25 cellular contexts compared by ENCODE assay signal in genomic region chr11:12170501-12170900, GRCh38.
DNase-seq lines count a peak whose midpoint lies in the region; ATAC-seq, FAIRE-seq and TF ChIP-seq lines count a peak whose summit lies in the region.
"Had no signal": no experiment of that assay in that cellular context is flagged by ENCODE, and none has a peak within 500 bp of the region (broad histone marks: within the 10 kb centered on the region; RNA-seq: fewer than 3 reads in every experiment).

No MANE protein-coding gene starts in this region.

- H3K27ac Mint-ChIP-seq in activated T-helper 2 cell treated with anti-CD3 and anti-CD28 coated beads, Interferon-gamma antibody, Interleukin-2, Interleukin-4, amounts not matched to agents 10 μg/mL and 5 μg/mL and 100 μg/mL, durations not matched to agents 14 hours and 24 hours and 36 hours, result peak overlapping the region; percentile 50
- H3K27ac Mint-ChIP-seq: activated naive CD4-positive, alpha-beta T cell treated with anti-CD3 and anti-CD28 coated beads for 36 hours; endodermal cell had no signal

- dilution Hi-C loops in keratinocyte (cut with MboI; ENCODE audit: extremely low pct_ligation_motif_present, low sequenced_read_pairs), result no loop called here

- DNase-seq in SK-N-SH (no peak), keratinocyte (ENCODE audit: low read depth, low spot score) (no peak), thyroid gland (no peak), foreskin melanocyte (no peak), kidney (no peak)
- DNase-seq in activated T-helper 2 cell treated with anti-CD3 and anti-CD28 coated beads, Interferon-gamma antibody, Interleukin-2, Interleukin-4, amounts not matched to agents 10 μg/mL and 5 μg/mL and 100 μg/mL, durations not matched to agents 14 hours and 24 hours and 36 hours (ENCODE audit: low spot score), result no peak
- DNase-seq: activated CD4-positive, alpha-beta T cell treated with anti-CD3 and anti-CD28 coated beads for 1 hour; activated CD8-positive, alpha-beta memory T cell treated with anti-CD3 and anti-CD28 coated beads, Interleukin-2, amount 50 U/mL, for 48 hours; activated naive CD4-positive, alpha-beta T cell treated with anti-CD3 and anti-CD28 coated beads for 36 hours; DMS79; lower lobe of right lung; MM.1S; NCI-H187; NCI-H510A treated with DMSO at 0.1 percent for 48 hours; T-helper 9 cell had no signal

- H3K9me2 ChIP-seq in SK-N-SH, result no peaks in the 10 kb centered on the region

- POLR2A ChIA-PET in SK-N-SH (lab: Yijun Ruan, JAX), result no interaction called here

- H3K4me3 ChIP-seq in SK-N-SH (ENCODE audit: low read depth in 2 of 2, low read length in 1 of 2), result no peak overlapping the region
- H3K4me3 ChIP-seq in keratinocyte (ENCODE audit: control insufficient read depth in 2 of 3, extremely low read depth in 1 of 3, insufficient read depth in 2 of 3, low read depth in 1 of 3, low read length in 3 of 3), result no peak overlapping the region
- H3K4me3 ChIP-seq in thyroid gland (replicated peaks in 1 of 3), result no peak overlapping the region
- H3K4me3 ChIP-seq in kidney (ENCODE audit: low read length in 2 of 2), result no peak overlapping the region
- H3K4me3 ChIP-seq: lower lobe of right lung had no signal

- CTCF ChIA-PET in SK-N-SH (lab: Yijun Ruan, JAX), result no interaction called here

- H3K9me3 ChIP-seq in SK-N-SH (no peaks in the 10 kb centered on the region), keratinocyte (ENCODE audit: control insufficient read depth, low read depth, low read length) (no peaks in the 10 kb centered on the region), thyroid gland (no peaks in the 10 kb centered on the region), kidney (ENCODE audit: control insufficient read depth in 1 of 2, low read length in 2 of 2) (no peaks in the 10 kb centered on the region)
- H3K9me3 ChIP-seq: lower lobe of right lung had no signal

- peak overlapping the region in 1 of 2 experiments; percentile 99; a peak in 2 of 4 replicates for H3K27ac ChIP-seq in SK-N-SH (ENCODE audit: low read depth in 2 of 2, low read length in 1 of 2)
- H3K27ac ChIP-seq in keratinocyte (ENCODE audit: control insufficient read depth, insufficient read depth, low read length), result peak overlapping the region; percentile 44
- H3K27ac ChIP-seq in thyroid gland, result peak overlapping the region in 2 of 3 donors; percentile 20 to 28
- no peak overlapping the region for H3K27ac ChIP-seq in kidney (ENCODE audit: low read depth in 2 of 2, low read length in 2 of 2)
- H3K27ac ChIP-seq: 22Rv1, C4-2B, lower lobe of right lung had no signal

- peaks cover 77% of the 10 kb centered on the region for H3K36me3 Mint-ChIP-seq in activated T-helper 2 cell treated with anti-CD3 and anti-CD28 coated beads, Interferon-gamma antibody, Interleukin-2, Interleukin-4, amounts not matched to agents 10 μg/mL and 5 μg/mL and 100 μg/mL, durations not matched to agents 14 hours and 24 hours and 36 hours (ENCODE audit: low read depth)
- H3K36me3 Mint-ChIP-seq: natural killer cell treated with Interleukin-12 subunit alpha and Interleukin-12 subunit beta and Interleukin-15 and Interleukin-18, amount 100 ng/mL, for 72 hours had no signal

- no peak for ATAC-seq in SK-N-SH treated with all-trans-retinoic acid at 6 μM for 48 hours
- no peak for ATAC-seq in esophagus mucosa
- ATAC-seq: natural killer cell treated with Interleukin-12 subunit alpha and Interleukin-12 subunit beta and Interleukin-15 and Interleukin-18, amount 100 ng/mL, for 72 hours had no signal

- H3K36me3 ChIP-seq in SK-N-SH (replicated peaks in 1 of 2; ENCODE audit: control insufficient read depth in 1 of 2, insufficient read depth in 2 of 2, low read length in 1 of 2) (peaks cover 0 to 49% of the 10 kb centered on the region in 2 experiments), keratinocyte (ENCODE audit: control insufficient read depth in 2 of 2, extremely low read depth in 1 of 2, insufficient read depth in 2 of 2, low read length in 2 of 2) (peaks cover 13 to 53% of the 10 kb centered on the region in 2 experiments), thyroid gland (no peaks in the 10 kb centered on the region), kidney (ENCODE audit: control insufficient read depth in 1 of 2, insufficient read depth in 2 of 2, low read length in 2 of 2) (no peaks in the 10 kb centered on the region)
- H3K36me3 ChIP-seq: lower lobe of right lung had no signal

- H2AFZ ChIP-seq in SK-N-SH (ENCODE audit: low read depth), result no peak overlapping the region
- no peak overlapping the region for H2AFZ ChIP-seq in keratinocyte (ENCODE audit: control insufficient read depth, low read length)

- H3K9me1 ChIP-seq in keratinocyte (ENCODE audit: control insufficient read depth, extremely low read depth, insufficient read depth, low read length), result no peaks in the 10 kb centered on the region

- TF ChIP-seq POLR2A in thyroid gland (IDR thresholded peaks at IDR 0.05), result no peak

- WGBS in SK-N-SH (ENCODE audit: low lambda C conversion rate), result 88% methylated on average over 3 of the region's 3 CpGs
- WGBS in thyroid gland, 2 donors, result 83 to 84% methylated on average over 3 of the region's 3 CpGs

- H3K27me3 Mint-ChIP-seq in activated T-helper 2 cell treated with anti-CD3 and anti-CD28 coated beads, Interferon-gamma antibody, Interleukin-2, Interleukin-4, amounts not matched to agents 10 μg/mL and 5 μg/mL and 100 μg/mL, durations not matched to agents 14 hours and 24 hours and 36 hours (ENCODE audit: low read depth), result no peaks in the 10 kb centered on the region
- H3K27me3 Mint-ChIP-seq: natural killer cell treated with Interleukin-12 subunit alpha and Interleukin-12 subunit beta and Interleukin-15 and Interleukin-18, amount 100 ng/mL, for 72 hours had no signal

- peaks cover 11% of the 10 kb centered on the region for H3K9me3 Mint-ChIP-seq in activated T-helper 2 cell treated with anti-CD3 and anti-CD28 coated beads, Interferon-gamma antibody, Interleukin-2, Interleukin-4, amounts not matched to agents 10 μg/mL and 5 μg/mL and 100 μg/mL, durations not matched to agents 14 hours and 24 hours and 36 hours
- H3K9me3 Mint-ChIP-seq: endodermal cell; natural killer cell treated with Interleukin-12 subunit alpha and Interleukin-12 subunit beta and Interleukin-15 and Interleukin-18, amount 100 ng/mL, for 72 hours had no signal

- intact Hi-C loops in activated T-helper 2 cell treated with anti-CD3 and anti-CD28 coated beads, Interferon-gamma antibody, Interleukin-2, Interleukin-4, amounts not matched to agents 10 μg/mL and 5 μg/mL and 100 μg/mL, durations not matched to agents 14 hours and 24 hours and 36 hours (cut with micrococcal nuclease), result no loop called here
- intact Hi-C loops in thyroid gland (cut with DNase I) (no loop called here), kidney (cut with DNase I) (no loop called here)

- peaks cover 72% of the 10 kb centered on the region for H3F3A ChIP-seq in SK-N-SH (replicated peaks; ENCODE audit: insufficient read depth)

- no peak for TF ChIP-seq CTCF in SK-N-SH (IDR thresholded peaks at IDR 0.05)
- no peak for TF ChIP-seq CTCF in keratinocyte (optimal IDR thresholded peaks at IDR 0.05 in 1 of 3, IDR thresholded peaks at IDR 0.05 in 1 of 3, conservative IDR thresholded peaks at IDR 0.05 in 1 of 3; ENCODE audit: extremely low read depth in 1 of 3, insufficient read depth in 2 of 3, low read length in 3 of 3)
- no peak for TF ChIP-seq CTCF in thyroid gland (IDR thresholded peaks at IDR 0.05)
- TF ChIP-seq CTCF in kidney (IDR thresholded peaks at IDR 0.05; ENCODE audit: borderline replicate concordance, extremely low read depth, insufficient read depth), result no peak

- TF ChIP-seq RAD21 in SK-N-SH (IDR thresholded peaks at IDR 0.05; ENCODE audit: low read length), result no peak

- H4K20me1 ChIP-seq in SK-N-SH (ENCODE audit: insufficient read depth) (no peaks in the 10 kb centered on the region), keratinocyte (ENCODE audit: control insufficient read depth, extremely low read depth, insufficient read depth, low read length) (no peaks in the 10 kb centered on the region)

- peaks cover 4 to 48% of the 10 kb centered on the region in 2 experiments; a peak in 3 of 4 replicates for H3K4me1 ChIP-seq in SK-N-SH (ENCODE audit: control insufficient read depth in 1 of 2, insufficient read depth in 2 of 2, low read depth in 1 of 2, low read length in 1 of 2)
- H3K4me1 ChIP-seq in keratinocyte (ENCODE audit: control insufficient read depth, extremely low read depth, insufficient read depth, low read length), result peaks cover 68% of the 10 kb centered on the region
- H3K4me1 ChIP-seq in thyroid gland, result peaks cover 13 to 18% of the 10 kb centered on the region in 2 donors
- H3K4me1 ChIP-seq in kidney (ENCODE audit: control insufficient read depth in 1 of 2, insufficient read depth in 1 of 2, low read depth in 1 of 2, low read length in 2 of 2), result peaks cover 0 to 5% of the 10 kb centered on the region in 2 donors

- H3K9ac ChIP-seq in SK-N-SH (peak overlapping the region; percentile 16; the same call in 1 of the 2 replicates), keratinocyte (ENCODE audit: control insufficient read depth, extremely low read depth, insufficient read depth, low read length) (no peak overlapping the region), kidney (ENCODE audit: low read length in 2 of 2) (no peak overlapping the region)

- H3K4me3 Mint-ChIP-seq in activated T-helper 2 cell treated with anti-CD3 and anti-CD28 coated beads, Interferon-gamma antibody, Interleukin-2, Interleukin-4, amounts not matched to agents 10 μg/mL and 5 μg/mL and 100 μg/mL, durations not matched to agents 14 hours and 24 hours and 36 hours (ENCODE audit: low read depth), result no peak overlapping the region
- H3K4me3 Mint-ChIP-seq: activated naive CD4-positive, alpha-beta T cell treated with anti-CD3 and anti-CD28 coated beads for 36 hours; endodermal cell; natural killer cell treated with Interleukin-12 subunit alpha and Interleukin-12 subunit beta and Interleukin-15 and Interleukin-18, amount 100 ng/mL, for 72 hours had no signal

- peaks cover 93% of the 10 kb centered on the region for H3K79me2 ChIP-seq in SK-N-SH (ENCODE audit: insufficient read depth)
- peaks cover 61% of the 10 kb centered on the region for H3K79me2 ChIP-seq in keratinocyte (ENCODE audit: control insufficient read depth, insufficient read depth, low read length)

- FAIRE-seq in keratinocyte (lab: Jason Lieb, UNC), result no peak
- FAIRE-seq in kidney (lab: Jason Lieb, UNC), result no peak
- FAIRE-seq: bronchial epithelial cell, frontal cortex, GM18507, HTR-8/SVneo had no signal

- H3K4me2 ChIP-seq in SK-N-SH (no peak overlapping the region), keratinocyte (ENCODE audit: control insufficient read depth, extremely low read depth, insufficient read depth, low read depth, low read length) (no peak overlapping the region)

- peaks cover 62% of the 10 kb centered on the region for H3K4me1 Mint-ChIP-seq in activated T-helper 2 cell treated with anti-CD3 and anti-CD28 coated beads, Interferon-gamma antibody, Interleukin-2, Interleukin-4, amounts not matched to agents 10 μg/mL and 5 μg/mL and 100 μg/mL, durations not matched to agents 14 hours and 24 hours and 36 hours (ENCODE audit: low read depth)
- H3K4me1 Mint-ChIP-seq: endodermal cell had no signal

- no peak for TF ChIP-seq EP300 in SK-N-SH (IDR thresholded peaks at IDR 0.05; ENCODE audit: borderline replicate concordance in 1 of 2, low read depth in 1 of 2, low read length in 1 of 2)

- H3K27me3 ChIP-seq in SK-N-SH (ENCODE audit: insufficient read depth) (no peaks in the 10 kb centered on the region), keratinocyte (ENCODE audit: control insufficient read depth, extremely low read depth, insufficient read depth, low read length) (no peaks in the 10 kb centered on the region), thyroid gland (no peaks in the 10 kb centered on the region)

Comparison
In these comparisons a context has a peak if more than half of its experiments do, and no peak if none do; other contexts are left out.
1. H3K27ac ChIP-seq: peak in keratinocyte (single experiment) and thyroid gland (2 of 3); none in kidney (0 of 2).